ENCODE assay signal across 1 cellular context in genomic region chr17:40355123-40355803, GRCh38.
TF ChIP-seq lines count a peak whose summit lies in the region.

No MANE protein-coding gene starts in this region.

TF ChIP-seq in endothelial cell of umbilical vein, 7 proteins besides CTCF, POLR2A, EP300 and RAD21:
- TF ChIP-seq JUN (IDR thresholded peaks at IDR 0.05; ENCODE audit: borderline replicate concordance, insufficient read depth, insufficient read length, low read depth) (no peak), POLR2AphosphoS5 (IDR thresholded peaks at IDR 0.05; ENCODE audit: insufficient read depth, low read depth, low read length) (no peak), GATA2 (IDR thresholded peaks at IDR 0.05; ENCODE audit: insufficient read depth, insufficient read length, low read depth, low read length) (no peak), FOS (IDR thresholded peaks at IDR 0.05; ENCODE audit: borderline replicate concordance, insufficient read depth, low read length) (no peak), MAX (IDR thresholded peaks at IDR 0.05; ENCODE audit: insufficient read depth, insufficient read length) (no peak), MYC (IDR thresholded peaks at IDR 0.05; ENCODE audit: low read depth, low read length) (no peak), EZH2 (IDR thresholded peaks at IDR 0.05; ENCODE audit: borderline replicate concordance, low read depth, low read length, severe bottlenecking) (no peak)
